Comparison of ENCODE assay signal across 1 cellular context in genomic region chr2:176129013-176129796, GRCh38.
TF ChIP-seq lines count a peak whose summit lies in the region.

HOXD8 (plus strand) TSS chr2:176129705; CDS start chr2:176130367, 662 bp downstream.

TF ChIP-seq in K562, 482 proteins besides CTCF, POLR2A, EP300 and RAD21 (continued from another document):
- TF ChIP-seq AFF4 (CRISPR knock-in tag; IDR thresholded peaks at IDR 0.05) (no peak), BRF1 (IDR thresholded peaks at IDR 0.05; ENCODE audit: borderline replicate concordance, extremely low read depth, insufficient read length) (no peak), ZSCAN29 (IDR thresholded peaks at IDR 0.05) (no peak), MGA (IDR thresholded peaks at IDR 0.05) (no peak), PCBP1 (IDR thresholded peaks at IDR 0.05; ENCODE audit: low read depth, low read length, poor library complexity, severe bottlenecking) (peak; percentile 64), ZNF584 (CRISPR knock-in tag; IDR thresholded peaks at IDR 0.05; ENCODE audit: low read depth) (no peak), ZC3H8 (IDR thresholded peaks at IDR 0.05) (no peak), CSDE1 (IDR thresholded peaks at IDR 0.05) (no peak), ZNF224 (CRISPR knock-in tag; IDR thresholded peaks at IDR 0.05) (no peak), HNRNPH1 (optimal IDR thresholded peaks at IDR 0.05; ENCODE audit: low read depth, low read length) (no peak), HMGN3 (IDR thresholded peaks at IDR 0.05; ENCODE audit: borderline replicate concordance, extremely low read depth, insufficient read length, low read depth, low read length) (no peak), GMEB1 (CRISPR knock-in tag; IDR thresholded peaks at IDR 0.05) (peak; percentile 39; the same call in 1 of the 2 replicates), CHD2 (IDR thresholded peaks at IDR 0.05; ENCODE audit: low read depth, low read length) (0 out of 2 replicates have a peak, but pooled peaks have one; percentile 18), NKRF (IDR thresholded peaks at IDR 0.05; ENCODE audit: borderline replicate concordance) (no peak), ZNF592 (IDR thresholded peaks at IDR 0.05) (no peak)
